In genomic region chr13:41263261-41263971, GRCh38 we compare ENCODE assay signal across 8 cellular contexts. TPM values are rescaled to one million over a fixed set of nuclear protein-coding genes. Genes with fewer than 3 reads are reported as not detected.
DNase-seq lines count a peak whose midpoint lies in the region; ATAC-seq, FAIRE-seq and TF ChIP-seq lines count a peak whose summit lies in the region.

MTRF1 (minus strand) TSS chr13:41263576; CDS start chr13:41260907, 2,669 bp downstream.

- DNase-seq in D721Med (ENCODE audit: insufficient read length, low spot score) (peak; percentile 39), activated T-cell treated with anti-CD3 and anti-CD28 coated beads for 1 hour (ENCODE audit: low read depth) (peak; percentile 66), epithelial cell of esophagus (ENCODE audit: low read depth) (peak; percentile 75), mucosa of gallbladder (ENCODE audit: low spot score) (peak; percentile 77)
- DNase-seq in stimulated activated CD8-positive, alpha-beta memory T cell treated with anti-CD3 and anti-CD28 coated beads, Interleukin-4, amount 100 ng/mL, for 4 hours (ENCODE audit: low read depth in 2 of 2, low spot score in 1 of 2) = peak; percentile 49 to 60

- H3K27me3 ChIP-seq in HUES64 (ENCODE audit: insufficient read depth, low read length) = no peaks in the 10 kb centered on the region
- no peaks in the 10 kb centered on the region for H3K27me3 ChIP-seq in OCI-LY3 (ENCODE audit: low read depth, low read length)

- H3K4me2 ChIP-seq in OCI-LY3 (ENCODE audit: low read length) = peak within 1 kb of the TSS; percentile 85

- WGBS in HUES64 = under 1% methylated on average over 31 of the region's 32 CpGs

- H3K9ac ChIP-seq in HUES64 (ENCODE audit: low read depth, low read length) (peak within 1 kb of the TSS; percentile 76), OCI-LY3 (ENCODE audit: low read length) (peak within 1 kb of the TSS; percentile 76)

- 0 out of 2 replicates have a peak within 1 kb of the TSS, but pooled peaks have one; percentile 3 for H3K27ac ChIP-seq in HUES64 (ENCODE audit: low read depth, low read length)
- peak within 1 kb of the TSS; percentile 60 for H3K27ac ChIP-seq in OCI-LY3 (ENCODE audit: low read length)

- peak within 1 kb of the TSS; percentile 96 for H2AFZ ChIP-seq in OCI-LY3 (ENCODE audit: low read depth, low read length)

- peak within 1 kb of the TSS; percentile 82 for H3K4me3 ChIP-seq in HUES64 (ENCODE audit: low read length)
- H3K4me3 ChIP-seq in OCI-LY3 (ENCODE audit: low read length) = peak within 1 kb of the TSS; percentile 83
- peak within 1 kb of the TSS; percentile 80 for H3K4me3 ChIP-seq in epithelial cell of esophagus (ENCODE audit: low read length)

- peak; percentile 91 for ATAC-seq in GM21515 (IDR thresholded peaks at IDR 0.05; ENCODE audit: unreplicated experiment)

- no peaks in the 10 kb centered on the region for H3K4me1 ChIP-seq in HUES64 (ENCODE audit: insufficient read depth, low read length)
- peaks cover 12% of the 10 kb centered on the region; the same call in 1 of the 2 replicates for H3K4me1 ChIP-seq in OCI-LY3 (ENCODE audit: low read length)

- H4K20me1 ChIP-seq in OCI-LY3 (ENCODE audit: insufficient read depth, low read length) = no peaks in the 10 kb centered on the region

- no peak for FAIRE-seq in D721Med (lab: Jason Lieb, UNC)

- H3K9me3 ChIP-seq in HUES64 (ENCODE audit: insufficient read depth, low read depth, low read length) (peaks cover 16% of the 10 kb centered on the region), OCI-LY3 (ENCODE audit: insufficient read depth, low read length) (peaks cover 16% of the 10 kb centered on the region; the same call in 1 of the 2 replicates)

- H3K36me3 ChIP-seq in HUES64 (ENCODE audit: insufficient read depth, low read length) (peaks cover 28% of the 10 kb centered on the region), OCI-LY3 (replicated peaks; ENCODE audit: low read depth, low read length) (peaks cover 19% of the 10 kb centered on the region)

- TF ChIP-seq CTCF in D721Med (IDR thresholded peaks at IDR 0.05; ENCODE audit: insufficient read depth, missing control alignments) (no peak), OCI-LY3 (IDR thresholded peaks at IDR 0.05; ENCODE audit: low read depth, low read length) (no peak), epithelial cell of esophagus (IDR thresholded peaks at IDR 0.05; ENCODE audit: insufficient read depth, low read depth, low read length, missing control alignments) (no peak)

- H3K79me2 ChIP-seq in OCI-LY3 (ENCODE audit: low read length) = peaks cover 6% of the 10 kb centered on the region

RNA-seq across cellular contexts. Expression of gene MTRF1, which starts in this region (rescaled TPM):
- 10.9 TPM for polyA plus RNA-seq in HUES64 (2013, experiment 1 of 2)
- polyA plus RNA-seq in HUES64 (2013, experiment 2 of 2) = 8.9 TPM
- total RNA-seq in mucosa of gallbladder = 22.3 TPM

Comparison
In these comparisons a context has a peak if more than half of its experiments do, and no peak if none do; other contexts are left out.
1. Peak in every context shown above with its lines: DNase-seq, ATAC-seq, H3K4me3 ChIP-seq and H3K27ac ChIP-seq.